8 cellular contexts compared by ENCODE assay signal in genomic region chr16:74999683-75000480, GRCh38. TPM values are rescaled to one million over a fixed set of nuclear protein-coding genes. Genes with fewer than 3 reads are reported as not detected.
DNase-seq lines count a peak whose midpoint lies in the region; ATAC-seq and TF ChIP-seq lines count a peak whose summit lies in the region.

No MANE protein-coding gene starts in this region.

- H2AFZ ChIP-seq in SU-DHL-6 (ENCODE audit: low read depth, low read length, severe bottlenecking): peak overlapping the region; percentile 42

- H3K4me1 ChIP-seq in right cardiac atrium (ENCODE audit: control insufficient read depth, insufficient read depth, low read length) (peaks cover 3% of the 10 kb centered on the region), prostate gland (replicated peaks) (peaks cover 2% of the 10 kb centered on the region)

- under 1% methylated on average over 66 of the region's 66 CpGs for WGBS in right cardiac atrium
- under 1% methylated on average over 48 of the region's 66 CpGs for WGBS in prostate gland

- TF ChIP-seq CTCF in GM12864 (IDR thresholded peaks at IDR 0.05; ENCODE audit: low read depth, low read length, missing control alignments) (peak; percentile 4), SU-DHL-6 (IDR thresholded peaks at IDR 0.05; ENCODE audit: insufficient read depth, low read length, poor library complexity, severe bottlenecking) (no peak), prostate gland (IDR thresholded peaks at IDR 0.05) (no peak)

- H3K9ac ChIP-seq in SU-DHL-6 (ENCODE audit: low read length): peak overlapping the region; percentile 72

- H3K9me3 ChIP-seq in SU-DHL-6 (ENCODE audit: insufficient read depth, low read length) (no peaks in the 10 kb centered on the region), right cardiac atrium (ENCODE audit: control insufficient read depth, low read length) (no peaks in the 10 kb centered on the region), prostate gland (no peaks in the 10 kb centered on the region)

- H3F3A ChIP-seq in SU-DHL-6 (ENCODE audit: insufficient read depth): peaks cover 12% of the 10 kb centered on the region; the same call in 1 of the 2 replicates

- DNase-seq in GM12864 (ENCODE audit: low read depth): no peak
- DNase-seq in amniotic epithelial cell (ENCODE audit: low read depth): peak; percentile 20
- peak; percentile 44 to 77 (median 76) for DNase-seq in right cardiac atrium
- DNase-seq in prostate gland (ENCODE audit: low spot score): peak; percentile 58
- DNase-seq in SKM-1 treated with dmso at 0.1 percent for 144 hours (lab: John Stamatoyannopoulos, UW; ENCODE audit: unreplicated experiment): no peak
- DNase-seq in LoVo (ENCODE audit: low spot score): no peak

- H3K36me3 ChIP-seq in SU-DHL-6 (ENCODE audit: low read length) (no peaks in the 10 kb centered on the region), prostate gland (no peaks in the 10 kb centered on the region)

- intact Hi-C loops in right cardiac atrium (cut with DNase I): loop anchor here (2.0 to 5.0 kb wide), 2 partner anchors 111 to 112 kb away; no protein-coding TSS in a partner anchor
- intact Hi-C loops in prostate gland (cut with DNase I): no loop called here

- H3K9me2 ChIP-seq in SU-DHL-6 (replicated peaks; ENCODE audit: insufficient read depth, low read length): no peaks in the 10 kb centered on the region

- H3K4me3 ChIP-seq in GM12864 (ENCODE audit: low read depth, low read length): peak overlapping the region; percentile 80
- peak overlapping the region; percentile 87 for H3K4me3 ChIP-seq in SU-DHL-6 (ENCODE audit: insufficient read depth, low read length, poor library complexity, severe bottlenecking)
- H3K4me3 ChIP-seq in right cardiac atrium (ENCODE audit: low read length): peak overlapping the region; percentile 99
- peak overlapping the region; percentile 52 to 71 for H3K4me3 ChIP-seq in prostate gland

- no peaks in the 10 kb centered on the region for H4K20me1 ChIP-seq in SU-DHL-6 (ENCODE audit: low read depth, low read length)

- H3K27me3 ChIP-seq in SU-DHL-6 (ENCODE audit: low read length) (no peaks in the 10 kb centered on the region), right cardiac atrium (ENCODE audit: control insufficient read depth, insufficient read depth) (no peaks in the 10 kb centered on the region), prostate gland (replicated peaks; ENCODE audit: insufficient read depth) (no peaks in the 10 kb centered on the region)

- H3K79me2 ChIP-seq in SU-DHL-6 (ENCODE audit: insufficient read depth, low read length): peaks cover 8% of the 10 kb centered on the region; the same call in 1 of the 2 replicates

- TF ChIP-seq POLR2A in prostate gland (IDR thresholded peaks at IDR 0.05): no peak

- H3K27ac ChIP-seq in SU-DHL-6 (ENCODE audit: low read depth, low read length) (no peak overlapping the region), right cardiac atrium (ENCODE audit: low read length) (peak overlapping the region; percentile 89), prostate gland (peak overlapping the region; percentile 75 to 82)

- peak overlapping the region; percentile 80 for H3K4me2 ChIP-seq in SU-DHL-6 (ENCODE audit: low read depth, low read length, poor library complexity, severe bottlenecking)

- peak; percentile 48 for ATAC-seq in HG03354 (IDR thresholded peaks at IDR 0.05; ENCODE audit: poor library complexity, severe bottlenecking, unreplicated experiment)
- ATAC-seq in right cardiac atrium: peak; percentile 22 to 42

RNA-seq across cellular contexts. Expression of gene ZNRF1, which starts 1.1 kb away (rescaled TPM):
- total RNA-seq in right cardiac atrium: 10 to 100 TPM; 10.8 to 19.6 (median 13.7) TPM
- polyA plus RNA-seq in right cardiac atrium: 10.7 TPM
- total RNA-seq in prostate gland: 10 to 100 TPM; 15.6 to 64.2 TPM

RNA-seq across cellular contexts. Expression of gene WDR59, which starts 15.0 kb away (rescaled TPM):
- total RNA-seq in right cardiac atrium (10 to 100 TPM; 35.0 to 62.3 (median 47.2) TPM), prostate gland (10 to 100 TPM; 38.5 to 62.6 TPM)
- polyA plus RNA-seq in right cardiac atrium: 17.4 TPM

Comparison
In these comparisons a context has a peak if more than half of its experiments do, and no peak if none do; other contexts are left out.
1. DNase-seq: peak in amniotic epithelial cell (single experiment), right cardiac atrium (3 of 3) and prostate gland (single experiment); none in GM12864 (single experiment), SKM-1 treated with dmso at 0.1 percent for 144 hours (single experiment) and LoVo (single experiment).
2. Peak in every context shown above with its lines, with median percentiles within 50 percentile points of each other: H3K4me3 ChIP-seq.